In genomic region chr5:178381921-178382688, GRCh38 we compare ENCODE assay signal across 12 cellular contexts.
A peak's percentile ranks its signal among the peaks of the same experiment; 100 is the strongest.
DNase-seq lines count a peak whose midpoint lies in the region; FAIRE-seq and TF ChIP-seq lines count a peak whose summit lies in the region.
"Had no signal": no experiment of that assay in that cellular context is flagged by ENCODE, and none has a peak within 500 bp of the region (broad histone marks: within the 10 kb centered on the region; RNA-seq: fewer than 3 reads in every experiment).

No MANE protein-coding gene starts in this region.

- H3K27ac Mint-ChIP-seq in glutamatergic neuron (ENCODE audit: unreplicated experiment) (no peak overlapping the region), neural crest cell (ENCODE audit: unreplicated experiment) (peak overlapping the region; percentile 89)
- no peak overlapping the region for H3K27ac Mint-ChIP-seq in activated CD4-positive, alpha-beta memory T cell treated with anti-CD3 and anti-CD28 coated beads, Interleukin-2, amount 10 ng/mL, durations not matched to agents 7 days and 5 days

- H3K27me3 Mint-ChIP-seq in glutamatergic neuron (ENCODE audit: unreplicated experiment) = peaks cover 8% of the 10 kb centered on the region
- no peaks in the 10 kb centered on the region for H3K27me3 Mint-ChIP-seq in neural crest cell (ENCODE audit: low read depth)
- H3K27me3 Mint-ChIP-seq in activated CD4-positive, alpha-beta memory T cell treated with anti-CD3 and anti-CD28 coated beads, Interleukin-2, amount 10 ng/mL, durations not matched to agents 7 days and 5 days = no peaks in the 10 kb centered on the region

- CTCF ChIA-PET in activated CD4-positive, alpha-beta memory T cell treated with anti-CD3 and anti-CD28 coated beads, Interleukin-2, amount 10 ng/mL, durations not matched to agents 7 days and 5 days (lab: Charles Lee) = no interaction called here

- no peak for TF ChIP-seq POLR2A in spleen (IDR thresholded peaks at IDR 0.05)

- no peak for FAIRE-seq in small intestine (lab: Jason Lieb, UNC)

- WGBS in spleen, 5 donors = 84 to 90% (median 89%) methylated on average over 14 to 17 of the region's 17 CpGs
- 83 to 89% (median 83%) methylated on average over 17 of the region's 17 CpGs for WGBS in small intestine, 3 donors

- no peak overlapping the region for H3K4me3 Mint-ChIP-seq in glutamatergic neuron (ENCODE audit: unreplicated experiment)
- no peak overlapping the region for H3K4me3 Mint-ChIP-seq in neural crest cell
- no peak overlapping the region for H3K4me3 Mint-ChIP-seq in activated CD4-positive, alpha-beta memory T cell treated with anti-CD3 and anti-CD28 coated beads, Interleukin-2, amount 10 ng/mL, durations not matched to agents 7 days and 5 days

- H3K4me3 ChIP-seq in H7 (ENCODE audit: insufficient read depth, low read depth, low read length) (no peak overlapping the region), spleen (no peak overlapping the region), small intestine (ENCODE audit: low read depth in 1 of 2, low read length in 2 of 2) (no peak overlapping the region)
- H3K4me3 ChIP-seq: Peyer's patch had no signal

- H3K27ac ChIP-seq in spleen (no peak overlapping the region), small intestine (ENCODE audit: low read depth in 1 of 2, low read length in 1 of 2) (no peak overlapping the region)
- H3K27ac ChIP-seq: Peyer's patch had no signal

- H3K27me3 ChIP-seq in H7 (ENCODE audit: control insufficient read depth, insufficient read depth, low read length) (no peaks in the 10 kb centered on the region), spleen (replicated peaks in 1 of 7) (peaks cover 0 to 35% (median 8%) of the 10 kb centered on the region in 7 donors), small intestine (ENCODE audit: control insufficient read depth in 2 of 2, insufficient read depth in 2 of 2, low read length in 2 of 2) (no peaks in the 10 kb centered on the region)
- H3K27me3 ChIP-seq: Peyer's patch had no signal

- H3K9me3 Mint-ChIP-seq in glutamatergic neuron (ENCODE audit: unreplicated experiment) (peaks cover 6% of the 10 kb centered on the region), neural crest cell (no peaks in the 10 kb centered on the region)
- H3K9me3 Mint-ChIP-seq in activated CD4-positive, alpha-beta memory T cell treated with anti-CD3 and anti-CD28 coated beads, Interleukin-2, amount 10 ng/mL, durations not matched to agents 7 days and 5 days = no peaks in the 10 kb centered on the region

- TF ChIP-seq CTCF in glutamatergic neuron (IDR thresholded peaks at IDR 0.05; ENCODE audit: partially characterized antibody, unreplicated experiment) (no peak), neural crest cell (conservative IDR thresholded peaks at IDR 0.05) (no peak), spleen (IDR thresholded peaks at IDR 0.05 in 8 of 11, conservative IDR thresholded peaks at IDR 0.05 in 3 of 11) (no peak)

- H3K36me3 ChIP-seq in H7 (replicated peaks; ENCODE audit: control insufficient read depth, insufficient read depth, low read length) (no peaks in the 10 kb centered on the region), spleen (no peaks in the 10 kb centered on the region), small intestine (ENCODE audit: control insufficient read depth in 2 of 2, insufficient read depth in 2 of 2, low read length in 2 of 2) (no peaks in the 10 kb centered on the region)
- H3K36me3 ChIP-seq: Peyer's patch had no signal

- H3K4me1 ChIP-seq in spleen = peaks cover 0 to 5% (median 0%) of the 10 kb centered on the region in 6 donors
- no peaks in the 10 kb centered on the region for H3K4me1 ChIP-seq in small intestine (ENCODE audit: control insufficient read depth in 2 of 2, insufficient read depth in 1 of 2, low read depth in 1 of 2, low read length in 1 of 2)
- H3K4me1 ChIP-seq: Peyer's patch had no signal

- peak; percentile 33 for DNase-seq in H7
- peak; percentile 5 for DNase-seq in glutamatergic neuron
- DNase-seq in neural crest cell (ENCODE audit: low read depth, low spot score) = no peak
- DNase-seq in spleen = peak; percentile 54
- DNase-seq in NCI-H1048 (lab: John Stamatoyannopoulos, UW) = no peak
- no peak for DNase-seq in activated CD4-positive, alpha-beta memory T cell treated with anti-CD3 and anti-CD28 coated beads, Interleukin-2, amount 10 ng/mL, durations not matched to agents 7 days and 5 days
- no peak for DNase-seq in small intestine
- DNase-seq: C1 segment of cervical spinal cord, NCI-H2081, NCI-H446 treated with DMSO at 0.1 percent for 48 hours, Right ventricle myocardium superior had no signal

- no peaks in the 10 kb centered on the region for H3K9me3 ChIP-seq in spleen
- no peaks in the 10 kb centered on the region for H3K9me3 ChIP-seq in small intestine (ENCODE audit: control insufficient read depth, low read depth)
- H3K9me3 ChIP-seq: Peyer's patch had no signal

- intact Hi-C loops in spleen (cut with DNase I; ENCODE audit: low total_unique reads) = no loop called here

- H3K36me3 Mint-ChIP-seq in glutamatergic neuron (ENCODE audit: unreplicated experiment) (no peaks in the 10 kb centered on the region), neural crest cell (ENCODE audit: low read depth) (no peaks in the 10 kb centered on the region)
- H3K36me3 Mint-ChIP-seq in activated CD4-positive, alpha-beta memory T cell treated with anti-CD3 and anti-CD28 coated beads, Interleukin-2, amount 10 ng/mL, durations not matched to agents 7 days and 5 days (ENCODE audit: low read depth) = no peaks in the 10 kb centered on the region

- H3K4me1 Mint-ChIP-seq in glutamatergic neuron (ENCODE audit: low read depth, unreplicated experiment) (peaks cover 12% of the 10 kb centered on the region), neural crest cell (peaks cover 50% of the 10 kb centered on the region)
- no peaks in the 10 kb centered on the region for H3K4me1 Mint-ChIP-seq in activated CD4-positive, alpha-beta memory T cell treated with anti-CD3 and anti-CD28 coated beads, Interleukin-2, amount 10 ng/mL, durations not matched to agents 7 days and 5 days

- POLR2A ChIA-PET in activated CD4-positive, alpha-beta memory T cell treated with anti-CD3 and anti-CD28 coated beads, Interleukin-2, amount 10 ng/mL, durations not matched to agents 7 days and 5 days (lab: Charles Lee) = no interaction called here

Comparison
In these comparisons a context has a peak if more than half of its experiments do, and no peak if none do; other contexts are left out.
1. DNase-seq: peak in H7 (single experiment), glutamatergic neuron (single experiment) and spleen (single experiment); none in neural crest cell (single experiment), NCI-H1048 (single experiment), activated CD4-positive, alpha-beta memory T cell treated with anti-CD3 and anti-CD28 coated beads, Interleukin-2, amount 10 ng/mL, durations not matched to agents 7 days and 5 days (single experiment) and small intestine (single experiment).